11 cellular contexts compared by ENCODE assay signal in genomic region chr2:180520206-180520605, GRCh38.
DNase-seq lines count a peak whose midpoint lies in the region; ATAC-seq and TF ChIP-seq lines count a peak whose summit lies in the region.
"Had no signal": no experiment of that assay in that cellular context is flagged by ENCODE, and none has a peak within 500 bp of the region (broad histone marks: within the 10 kb centered on the region; RNA-seq: fewer than 3 reads in every experiment).

No MANE protein-coding gene starts in this region.

- no peak overlapping the region for H3K4me2 ChIP-seq in fibroblast of lung (ENCODE audit: extremely low read depth, insufficient read depth, low read length)
- H3K4me2 ChIP-seq: BLaER1 had no signal

- no peaks in the 10 kb centered on the region for H3K27me3 ChIP-seq in cardiac muscle cell
- no peaks in the 10 kb centered on the region for H3K27me3 ChIP-seq in fibroblast of lung (ENCODE audit: control insufficient read depth, insufficient read depth, low read length)
- H3K27me3 ChIP-seq in CD4-positive, alpha-beta T cell (ENCODE audit: control insufficient read depth, insufficient read depth, low read length), result no peaks in the 10 kb centered on the region
- H3K27me3 ChIP-seq: BLaER1 had no signal

- no peak for ATAC-seq in Right ventricle myocardium superior (ENCODE audit: poor library complexity)
- no peak for ATAC-seq in CD4-positive, alpha-beta T cell (ENCODE audit: poor library complexity)

- H3K36me3 Mint-ChIP-seq in CD4-positive, alpha-beta T cell (ENCODE audit: low read depth), result no peaks in the 10 kb centered on the region

- no peaks in the 10 kb centered on the region for H3K79me2 ChIP-seq in fibroblast of lung (ENCODE audit: control insufficient read depth, insufficient read depth, low read length)

- TF ChIP-seq CTCF in cardiac muscle cell (IDR thresholded peaks at IDR 0.05; ENCODE audit: low read depth, low read length), result no peak
- TF ChIP-seq CTCF in fibroblast of lung (conservative IDR thresholded peaks at IDR 0.05 in 1 of 2, IDR thresholded peaks at IDR 0.05 in 1 of 2; ENCODE audit: low read depth in 1 of 2, low read length in 2 of 2), result no peak
- no peak for TF ChIP-seq CTCF in CD4-positive, alpha-beta T cell (IDR thresholded peaks at IDR 0.05)

- H3K4me3 Mint-ChIP-seq in CD4-positive, alpha-beta T cell, result no peak overlapping the region
- H3K4me3 Mint-ChIP-seq: T-helper 1 cell treated with Interleukin-12 subunit alpha and Interleukin-12 subunit beta and Interleukin-4 antibody, amounts not matched to agents 30 μg/mL and 1 μg/mL, for 36 hours had no signal

- CTCF ChIA-PET in CD4-positive, alpha-beta T cell (lab: Charles Lee), result no interaction called here

- H3K9ac ChIP-seq in fibroblast of lung (ENCODE audit: insufficient read depth, low read length), result no peak overlapping the region
- H3K9ac ChIP-seq: BLaER1 had no signal

- H3K27ac ChIP-seq in cardiac muscle cell (no peak overlapping the region), fibroblast of lung (ENCODE audit: insufficient read depth, low read length) (no peak overlapping the region)
- no peak overlapping the region for H3K27ac ChIP-seq in CD4-positive, alpha-beta T cell (ENCODE audit: low read depth, low read length)
- H3K27ac ChIP-seq: BLaER1 had no signal

- H3K27ac Mint-ChIP-seq in CD4-positive, alpha-beta T cell, result no peak overlapping the region
- H3K27ac Mint-ChIP-seq: T-helper 1 cell treated with Interleukin-12 subunit alpha and Interleukin-12 subunit beta and Interleukin-4 antibody, amounts not matched to agents 30 μg/mL and 1 μg/mL, for 36 hours had no signal

- H3K9me3 ChIP-seq in cardiac muscle cell (ENCODE audit: low read depth), result no peaks in the 10 kb centered on the region
- no peaks in the 10 kb centered on the region for H3K9me3 ChIP-seq in fibroblast of lung (ENCODE audit: control insufficient read depth, insufficient read depth, low read depth, low read length)
- no peaks in the 10 kb centered on the region for H3K9me3 ChIP-seq in CD4-positive, alpha-beta T cell (ENCODE audit: control insufficient read depth, low read length)
- H3K9me3 ChIP-seq: BLaER1 had no signal

- POLR2A ChIA-PET in CD4-positive, alpha-beta T cell (lab: Charles Lee), result no interaction called here

- H3K4me1 Mint-ChIP-seq in CD4-positive, alpha-beta T cell (ENCODE audit: low read depth), result no peaks in the 10 kb centered on the region

- H4K20me1 ChIP-seq in fibroblast of lung (ENCODE audit: control insufficient read depth, extremely low read depth, insufficient read depth, low read length), result no peaks in the 10 kb centered on the region
- H4K20me1 ChIP-seq: BLaER1 had no signal

- H3K27me3 Mint-ChIP-seq in CD4-positive, alpha-beta T cell, result peaks cover 4% of the 10 kb centered on the region

- DNase-seq in cardiac muscle cell (ENCODE audit: low read depth in 1 of 2, low spot score in 1 of 2), result peak; percentile 2 to 12
- no peak for DNase-seq in Right ventricle myocardium superior
- DNase-seq in OCI-M1 (lab: John Stamatoyannopoulos, UW), result peak; percentile 14
- DNase-seq in fibroblast of lung (ENCODE audit: low read depth in 2 of 2), result peak in 1 of 2 donors; percentile 20
- DNase-seq in DMS114 treated with DMSO at 0.1 percent for 48 hours (lab: John Stamatoyannopoulos, UW; ENCODE audit: unreplicated experiment), result no peak
- DNase-seq in CD4-positive, alpha-beta T cell, result no peak
- DNase-seq in germinal center (ENCODE audit: low spot score), result no peak
- DNase-seq in effector CD4-positive, alpha-beta T cell, result no peak
- DNase-seq: NCI-H2171 treated with DMSO at 0.1 percent for 48 hours had no signal

- H3K36me3 ChIP-seq in cardiac muscle cell (no peaks in the 10 kb centered on the region), fibroblast of lung (ENCODE audit: control insufficient read depth, insufficient read depth, low read length) (no peaks in the 10 kb centered on the region)
- H3K36me3 ChIP-seq: BLaER1 had no signal

- H3K9me3 Mint-ChIP-seq in CD4-positive, alpha-beta T cell, result no peaks in the 10 kb centered on the region
- H3K9me3 Mint-ChIP-seq: T-helper 1 cell treated with Interleukin-12 subunit alpha and Interleukin-12 subunit beta and Interleukin-4 antibody, amounts not matched to agents 30 μg/mL and 1 μg/mL, for 36 hours had no signal

- no peak overlapping the region for H3K4me3 ChIP-seq in cardiac muscle cell
- H3K4me3 ChIP-seq in fibroblast of lung (replicated peaks in 1 of 4; ENCODE audit: control extremely low read depth in 1 of 4, insufficient read depth in 1 of 4, low read depth in 3 of 4, low read length in 4 of 4), result no peak overlapping the region
- H3K4me3 ChIP-seq: BLaER1 had no signal

- H3K4me1 ChIP-seq in cardiac muscle cell (ENCODE audit: low read depth) (peaks cover 4% of the 10 kb centered on the region), fibroblast of lung (ENCODE audit: control insufficient read depth, extremely low read depth, insufficient read depth, low read length) (peaks cover 17% of the 10 kb centered on the region)
- H3K4me1 ChIP-seq: BLaER1 had no signal

- H2AFZ ChIP-seq in fibroblast of lung (ENCODE audit: low read length), result peak overlapping the region; percentile 8

- intact Hi-C loops in Right ventricle myocardium superior (cut with DNase I), result no loop called here
- intact Hi-C loops in CD4-positive, alpha-beta T cell (cut with DNase I, micrococcal nuclease), result no loop called here

Comparison
In these comparisons a context has a peak if more than half of its experiments do, and no peak if none do; other contexts are left out.
1. DNase-seq: peak in cardiac muscle cell (2 of 2) and OCI-M1 (single experiment); none in Right ventricle myocardium superior (single experiment), DMS114 treated with DMSO at 0.1 percent for 48 hours (single experiment), CD4-positive, alpha-beta T cell (0 of 10), germinal center (single experiment) and effector CD4-positive, alpha-beta T cell (single experiment).